ENCODE assay signal across 8 cellular contexts in genomic region chr19:39497850-39498261, GRCh38. TPM values are rescaled to one million over a fixed set of nuclear protein-coding genes. Genes with fewer than 3 reads are reported as not detected.
A peak's percentile ranks its signal among the peaks of the same experiment; 100 is the strongest.
DNase-seq lines count a peak whose midpoint lies in the region; ATAC-seq and TF ChIP-seq lines count a peak whose summit lies in the region.

No MANE protein-coding gene starts in this region.

- no peak for TF ChIP-seq POLR2A in sigmoid colon (IDR thresholded peaks at IDR 0.05)

- H3K79me2 ChIP-seq in DND-41 (ENCODE audit: insufficient read depth, low read length) (no peaks in the 10 kb centered on the region), KMS-11 (ENCODE audit: insufficient read depth, low read depth) (no peaks in the 10 kb centered on the region), PC-9 (ENCODE audit: low read depth) (no peaks in the 10 kb centered on the region)

- H4K20me1 ChIP-seq in DND-41 (ENCODE audit: insufficient read depth, low read length): no peaks in the 10 kb centered on the region
- H4K20me1 ChIP-seq in KMS-11 (ENCODE audit: insufficient read depth): no peaks in the 10 kb centered on the region
- no peaks in the 10 kb centered on the region for H4K20me1 ChIP-seq in PC-9 (ENCODE audit: insufficient read depth)

- TF ChIP-seq CTCF in DND-41 (IDR thresholded peaks at IDR 0.05; ENCODE audit: borderline replicate concordance, extremely low read depth, low read length, poor library complexity, severe bottlenecking) (peak; percentile 53), KMS-11 (conservative IDR thresholded peaks at IDR 0.05; ENCODE audit: low read depth, low read length) (0 out of 2 replicates have a peak, but pooled peaks have one; percentile 18), PC-9 (conservative IDR thresholded peaks at IDR 0.05) (no peak), colonic mucosa (IDR thresholded peaks at IDR 0.05) (peak; percentile 46), sigmoid colon (IDR thresholded peaks at IDR 0.05) (peak in 1 of 4 experiments; percentile 25)

- DNase-seq in DND-41 (peak; percentile 25), PC-9 (peak in 1 of 2 experiments; percentile 44), colonic mucosa (peak; percentile 36), sigmoid colon (no peak), dedifferentiated amniotic fluid mesenchymal stem cell (ENCODE audit: extremely low spot score) (no peak)

- H3K36me3 ChIP-seq in DND-41 (ENCODE audit: insufficient read depth, low read length) (no peaks in the 10 kb centered on the region), KMS-11 (ENCODE audit: insufficient read depth) (no peaks in the 10 kb centered on the region), PC-9 (ENCODE audit: low read depth) (no peaks in the 10 kb centered on the region), colonic mucosa (no peaks in the 10 kb centered on the region), muscle layer of duodenum (ENCODE audit: control insufficient read depth in 1 of 2, insufficient read depth in 2 of 2, low read length in 2 of 2) (no peaks in the 10 kb centered on the region), sigmoid colon (no peaks in the 10 kb centered on the region)

- H3K9me2 ChIP-seq in PC-9 (ENCODE audit: insufficient read depth): no peaks in the 10 kb centered on the region

- WGBS in sigmoid colon, 2 donors: 1% methylated on average over 23 of the region's 23 CpGs

- H3K4me2 ChIP-seq in DND-41 (ENCODE audit: insufficient read depth, low read length): 0 out of 2 replicates have a peak overlapping the region, but pooled peaks have one; percentile 6
- peak overlapping the region; percentile 78; the same call in 1 of the 2 replicates for H3K4me2 ChIP-seq in KMS-11
- H3K4me2 ChIP-seq in PC-9: peak overlapping the region; percentile 40

- peaks cover 5% of the 10 kb centered on the region for H3K4me1 ChIP-seq in DND-41 (ENCODE audit: insufficient read depth, low read length)
- peaks cover 13% of the 10 kb centered on the region for H3K4me1 ChIP-seq in KMS-11 (ENCODE audit: low read depth, poor library complexity, severe bottlenecking)
- H3K4me1 ChIP-seq in PC-9 (replicated peaks; ENCODE audit: insufficient read depth): peaks cover 4% of the 10 kb centered on the region; the same call in 1 of the 2 replicates
- H3K4me1 ChIP-seq in colonic mucosa: peaks cover 18% of the 10 kb centered on the region
- peaks cover 3 to 19% of the 10 kb centered on the region in 2 donors for H3K4me1 ChIP-seq in muscle layer of duodenum (ENCODE audit: control insufficient read depth in 1 of 2, insufficient read depth in 2 of 2, low read length in 2 of 2)
- H3K4me1 ChIP-seq in sigmoid colon: peaks cover 0 to 24% (median 20%) of the 10 kb centered on the region in 4 donors

- intact Hi-C loops in PC-9 (cut with micrococcal nuclease; ENCODE audit: unreplicated experiment) (loop anchor here (2.0 kb wide), 1 partner anchor 33 kb away; no protein-coding TSS in a partner anchor), colonic mucosa (cut with DNase I) (loop anchor here (5.0 kb wide), 1 partner anchor 34 kb away; the partner anchor contains the start of gene EID2B), sigmoid colon (cut with DNase I) (loop anchor here (5.0 kb wide), 1 partner anchor 34 kb away; the partner anchor contains the start of gene EID2B)

- no peaks in the 10 kb centered on the region for H3K9me3 ChIP-seq in DND-41 (ENCODE audit: insufficient read depth, low read length, severe bottlenecking)
- no peaks in the 10 kb centered on the region for H3K9me3 ChIP-seq in PC-9 (ENCODE audit: insufficient read depth, low read depth)
- no peaks in the 10 kb centered on the region for H3K9me3 ChIP-seq in colonic mucosa
- no peaks in the 10 kb centered on the region for H3K9me3 ChIP-seq in muscle layer of duodenum (ENCODE audit: control insufficient read depth in 1 of 2, low read length in 2 of 2)
- H3K9me3 ChIP-seq in sigmoid colon: no peaks in the 10 kb centered on the region

- no peak overlapping the region for H2AFZ ChIP-seq in DND-41 (ENCODE audit: low read depth, low read length)
- peak overlapping the region; percentile 46; the same call in 1 of the 2 replicates for H2AFZ ChIP-seq in KMS-11 (ENCODE audit: low read depth)
- H2AFZ ChIP-seq in PC-9: no peak overlapping the region

- H3K27ac ChIP-seq in DND-41 (ENCODE audit: low read length): no peak overlapping the region
- no peak overlapping the region for H3K27ac ChIP-seq in KMS-11
- no peak overlapping the region for H3K27ac ChIP-seq in PC-9
- H3K27ac ChIP-seq in colonic mucosa: no peak overlapping the region
- H3K27ac ChIP-seq in muscle layer of duodenum (ENCODE audit: low read length): no peak overlapping the region
- H3K27ac ChIP-seq in sigmoid colon: no peak overlapping the region

- H3K4me3 ChIP-seq in DND-41 (ENCODE audit: low read depth in 1 of 2, low read length in 2 of 2) (no peak overlapping the region), KMS-11 (IDR thresholded peaks at IDR 0.05; ENCODE audit: insufficient read depth, low read depth, low read length) (no peak overlapping the region), PC-9 (no peak overlapping the region), colonic mucosa (no peak overlapping the region), muscle layer of duodenum (ENCODE audit: low read depth in 1 of 2, low read length in 2 of 2) (peak overlapping the region; percentile 16 to 40), sigmoid colon (peak overlapping the region in 2 of 4 donors; percentile 6 to 17)

- H3K9ac ChIP-seq in DND-41 (ENCODE audit: low read depth, low read length) (no peak overlapping the region), KMS-11 (no peak overlapping the region), colonic mucosa (ENCODE audit: low read depth in 2 of 2, low read length in 2 of 2) (peak overlapping the region in 1 of 2 donors; percentile 21)

- H3F3A ChIP-seq in PC-9 (ENCODE audit: insufficient read depth, low read depth): peaks cover 9% of the 10 kb centered on the region; the same call in 1 of the 2 replicates

- no TSS peak for BruUV-seq in PC-9 (replicated peaks; lab: Mats Ljungman, UMichigan)

- no peak for TF ChIP-seq EP300 in sigmoid colon (IDR thresholded peaks at IDR 0.05)

- CTCF ChIA-PET in PC-9 (lab: Charles Lee): interaction anchor here (0.6 kb wide), 1 partner anchor 20 kb away, joined by 4 read pairs; no protein-coding TSS in a partner anchor

- ATAC-seq in DND-41 (ENCODE audit: insufficient read depth, low read depth) (peak; percentile 50; the same call in 1 of the 3 replicates), HG03045 (IDR thresholded peaks at IDR 0.05; ENCODE audit: unreplicated experiment) (no peak)

- POLR2A ChIA-PET in PC-9 (lab: Charles Lee; ENCODE audit: unreplicated experiment): interaction anchor here (0.7 kb wide), 1 partner anchor 336 kb away, joined by 4 read pairs; no protein-coding TSS in a partner anchor

- H3K27me3 ChIP-seq in DND-41 (ENCODE audit: insufficient read depth, low read length, poor library complexity) (peaks cover 20% of the 10 kb centered on the region), KMS-11 (ENCODE audit: insufficient read depth, low read depth) (peaks cover 59% of the 10 kb centered on the region), PC-9 (ENCODE audit: insufficient read depth, low read depth) (peaks cover 37% of the 10 kb centered on the region), colonic mucosa (peaks cover 20% of the 10 kb centered on the region), muscle layer of duodenum (ENCODE audit: low read depth, low read length) (peaks cover 27% of the 10 kb centered on the region), sigmoid colon (peaks cover 19 to 67% (median 52%) of the 10 kb centered on the region in 3 donors)

RNA-seq across cellular contexts. Expression of gene DLL3, which starts 0.9 kb away (rescaled TPM):
- total RNA-seq in PC-9 (2021) (1.4 and 3.6 TPM in 2 replicates), colonic mucosa (not detected), sigmoid colon (under 1 TPM in 1 of 4 donors, not detected in 3; 0.36 TPM)
- polyA plus RNA-seq in sigmoid colon: under 1 TPM in 1 of 3 donors, not detected in 2; 0.17 TPM

RNA-seq across cellular contexts. Expression of gene SELENOV, which starts 17.1 kb away (rescaled TPM):
- total RNA-seq in PC-9 (2021) (0.35 TPM in 1 of 2 replicates, not detected in the other), colonic mucosa (not detected), sigmoid colon (not detected)
- polyA plus RNA-seq in sigmoid colon: not detected

RNA-seq across cellular contexts. Expression of gene TIMM50, which starts 17.2 kb away (rescaled TPM):
- total RNA-seq in PC-9 (2021) (85.5 and 95.9 TPM in 2 replicates), colonic mucosa (10 to 100 TPM; 45.7 to 83.9 TPM), sigmoid colon (10 to 100 TPM; 42.1 to 54.4 (median 46.8) TPM)
- 10 to 100 TPM; 26.4 to 54.9 (median 37.9) TPM for polyA plus RNA-seq in sigmoid colon

RNA-seq across cellular contexts. Expression of gene EID2B, which starts 34.8 kb away (rescaled TPM):
- total RNA-seq in PC-9 (2021) (2.3 and 3.4 TPM in 2 replicates), colonic mucosa (under 1 TPM; 0.22 to 0.56 TPM), sigmoid colon (1 to 10 TPM; 3.9 to 7.7 (median 5.3) TPM)
- polyA plus RNA-seq in sigmoid colon: 1 to 10 TPM in 2 of 3 donors, under 1 TPM in 1; 0.46 to 2.0 (median 1.8) TPM

RNA-seq across cellular contexts. Expression of gene EID2, which starts 42.1 kb away (rescaled TPM):
- 14.6 TPM in 2 replicates for total RNA-seq in PC-9 (2021)
- 10 to 100 TPM; 11.4 to 11.9 TPM for total RNA-seq in colonic mucosa
- total RNA-seq in sigmoid colon: 10 to 100 TPM in 3 of 4 donors, 1 to 10 TPM in 1; 9.7 to 16.4 (median 13.2) TPM
- polyA plus RNA-seq in sigmoid colon: 10 to 100 TPM in 1 of 3 donors, 1 to 10 TPM in 2; 7.6 to 10.7 (median 8.4) TPM

Comparison
In these comparisons a context has a peak if more than half of its experiments do, and no peak if none do; other contexts are left out.
1. DNase-seq: peak in DND-41 (single experiment) and colonic mucosa (single experiment); none in sigmoid colon (single experiment) and dedifferentiated amniotic fluid mesenchymal stem cell (single experiment).
2. H3K4me2 ChIP-seq: peak in every context shown above with its lines; median percentile 78 in KMS-11; 40 in PC-9; 6 in DND-41.
3. H3K4me3 ChIP-seq: peak in muscle layer of duodenum (2 of 2); none in DND-41 (0 of 2), KMS-11 (single experiment), PC-9 (single experiment) and colonic mucosa (single experiment).